ENCODE assay signal across 15 cellular contexts in the genomic region with DNA sequence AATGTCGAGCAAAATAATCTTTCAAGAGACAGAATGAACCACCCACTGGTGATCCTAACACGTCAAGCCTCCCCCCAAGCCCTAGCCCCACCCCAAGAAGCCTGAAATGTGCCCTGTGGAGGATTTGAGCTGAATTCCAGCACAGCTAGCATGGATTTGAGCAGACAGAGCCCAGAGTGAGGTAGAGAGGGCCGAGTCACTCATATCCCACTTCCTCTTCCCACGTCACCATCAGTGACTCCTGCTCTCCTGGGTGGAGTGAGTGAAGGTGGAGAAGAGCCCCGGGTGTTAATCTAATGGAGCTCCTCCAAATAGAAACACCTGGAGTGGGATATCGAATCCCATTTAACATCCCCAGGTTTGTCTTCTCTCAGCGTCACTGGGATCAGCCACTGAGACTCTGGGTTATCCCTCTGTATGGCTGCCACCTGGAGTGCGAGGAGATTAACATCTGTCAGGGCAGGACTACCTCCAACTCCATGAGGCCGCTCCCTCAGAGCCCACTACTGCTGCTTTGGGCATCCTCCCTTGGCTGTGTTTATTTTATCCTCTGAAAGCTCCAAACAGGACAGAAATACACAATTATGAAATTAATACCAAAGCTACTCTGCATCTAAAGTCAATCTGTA.
"Had no signal": no experiment of that assay in that cellular context is flagged by ENCODE, and none has a peak within 500 bp of the region (broad histone marks: within the 10 kb centered on the region; RNA-seq: fewer than 3 reads in every experiment).

No MANE protein-coding gene starts in this region.

- H3K9me3 Mint-ChIP-seq: activated naive CD4-positive, alpha-beta T cell treated with anti-CD3 and anti-CD28 coated beads, Interleukin-2, amount 10 ng/mL, durations not matched to agents 7 days and 5 days; activated T-helper 2 cell treated with anti-CD3 and anti-CD28 coated beads, Interferon-gamma antibody, Interleukin-2, Interleukin-4, amounts not matched to agents 10 μg/mL and 5 μg/mL and 100 μg/mL, durations not matched to agents 14 hours and 24 hours and 36 hours; naive B cell had no signal

- H3K27ac Mint-ChIP-seq: activated naive CD4-positive, alpha-beta T cell treated with anti-CD3 and anti-CD28 coated beads, Interleukin-2, amount 10 ng/mL, durations not matched to agents 7 days and 5 days; activated T-helper 2 cell treated with anti-CD3 and anti-CD28 coated beads, Interferon-gamma antibody, Interleukin-2, Interleukin-4, amounts not matched to agents 10 μg/mL and 5 μg/mL and 100 μg/mL, durations not matched to agents 14 hours and 24 hours and 36 hours had no signal

- H3K4me3 ChIP-seq: hepatocyte, lung, skin epidermis had no signal

- H3K79me2 ChIP-seq: hepatocyte had no signal

- H3K36me3 Mint-ChIP-seq: activated naive CD4-positive, alpha-beta T cell treated with anti-CD3 and anti-CD28 coated beads, Interleukin-2, amount 10 ng/mL, durations not matched to agents 7 days and 5 days; naive B cell had no signal

- H3K4me3 Mint-ChIP-seq: activated naive CD4-positive, alpha-beta T cell treated with anti-CD3 and anti-CD28 coated beads, Interleukin-2, amount 10 ng/mL, durations not matched to agents 7 days and 5 days; naive B cell had no signal

- H3K4me2 ChIP-seq: hepatocyte had no signal

- DNase-seq: activated CD4-positive, alpha-beta T cell treated with anti-CD3 and anti-CD28 coated beads, Interleukin-2, amount 50 U/mL, for 1 hour; activated CD4-positive, CD25-positive, alpha-beta regulatory T cell; activated naive CD4-positive, alpha-beta T cell treated with anti-CD3 and anti-CD28 coated beads, Interleukin-2, amount 10 ng/mL, durations not matched to agents 7 days and 5 days; activated T-cell treated with anti-CD3 and anti-CD28 coated beads for 4 hours; caudate nucleus; cortex of kidney; effector CD8-positive, alpha-beta T cell; left cardiac atrium; naive B cell; stimulated activated CD4-positive, alpha-beta T cell treated with anti-CD3 and anti-CD28 coated beads, Interleukin-4, amount 100 ng/mL, for 4 hours had no signal

- H3K27ac ChIP-seq: epithelial cell of prostate, hepatocyte, skin epidermis had no signal

- H3K27me3 ChIP-seq: hepatocyte had no signal

- H2AFZ ChIP-seq: hepatocyte had no signal

- ATAC-seq: left cardiac atrium had no signal

- H3K4me1 Mint-ChIP-seq: activated naive CD4-positive, alpha-beta T cell treated with anti-CD3 and anti-CD28 coated beads, Interleukin-2, amount 10 ng/mL, durations not matched to agents 7 days and 5 days; naive B cell had no signal
